In genomic region chr9:96449844-96450612, GRCh38 we compare ENCODE assay signal across 1 cellular context.
TF ChIP-seq lines count a peak whose summit lies in the region.

HABP4 (plus strand) TSS chr9:96450169; CDS start chr9:96450280, 111 bp downstream.

TF ChIP-seq in HepG2, 621 proteins besides CTCF, POLR2A, EP300 and RAD21 (continued from another document):
- TF ChIP-seq ZNF687 (CRISPR knock-in tag; IDR thresholded peaks at IDR 0.05) (0 out of 2 replicates have a peak, but pooled peaks have one; percentile 45), TEAD3 (CRISPR knock-in tag; optimal IDR thresholded peaks at IDR 0.05; ENCODE audit: borderline replicate concordance) (no peak), ZNF326 (CRISPR knock-in tag; IDR thresholded peaks at IDR 0.05; ENCODE audit: borderline replicate concordance) (no peak), ZNF598 (CRISPR knock-in tag; IDR thresholded peaks at IDR 0.05; ENCODE audit: borderline replicate concordance) (no peak), ZNF83 (CRISPR knock-in tag; IDR thresholded peaks at IDR 0.05; ENCODE audit: borderline replicate concordance) (no peak), POLR2AphosphoS5 (IDR thresholded peaks at IDR 0.05; ENCODE audit: low read depth, low read length) (peak; percentile 29; the same call in 1 of the 2 replicates), ATF6 (CRISPR knock-in tag; conservative IDR thresholded peaks at IDR 0.05) (no peak), FUBP1 (CRISPR knock-in tag; IDR thresholded peaks at IDR 0.05; ENCODE audit: borderline replicate concordance) (no peak), CREB1 (IDR thresholded peaks at IDR 0.05) (peak; percentile 88), CREB1 (CRISPR knock-in tag; IDR thresholded peaks at IDR 0.05) (peak; percentile 75), ZNF777 (CRISPR knock-in tag; IDR thresholded peaks at IDR 0.05) (peak; percentile 34; the same call in 1 of the 2 replicates), PPARG (CRISPR knock-in tag; conservative IDR thresholded peaks at IDR 0.05) (no peak), ZNF451 (CRISPR knock-in tag; IDR thresholded peaks at IDR 0.05) (0 out of 2 replicates have a peak, but pooled peaks have one; percentile 17), ZNF281 (CRISPR knock-in tag; IDR thresholded peaks at IDR 0.05; ENCODE audit: borderline replicate concordance) (no peak), MED1 (CRISPR knock-in tag; IDR thresholded peaks at IDR 0.05) (no peak), ATF7-NPFF (CRISPR knock-in tag; IDR thresholded peaks at IDR 0.05; ENCODE audit: low read depth) (no peak), TEF (CRISPR knock-in tag; IDR thresholded peaks at IDR 0.05) (no peak), HNRNPH1 (optimal IDR thresholded peaks at IDR 0.05; ENCODE audit: low read depth, low read length) (no peak), ZNF616 (CRISPR knock-in tag; IDR thresholded peaks at IDR 0.05; ENCODE audit: low read depth) (no peak), POGK (CRISPR knock-in tag; conservative IDR thresholded peaks at IDR 0.05) (no peak), LRRFIP1 (CRISPR knock-in tag; conservative IDR thresholded peaks at IDR 0.05) (no peak), CSRNP1 (CRISPR knock-in tag; IDR thresholded peaks at IDR 0.05) (0 out of 2 replicates have a peak, but pooled peaks have one; percentile 53), NR2F6 (IDR thresholded peaks at IDR 0.05) (no peak), NR2F6 (CRISPR knock-in tag; IDR thresholded peaks at IDR 0.05) (no peak), ZNF12 (CRISPR knock-in tag; IDR thresholded peaks at IDR 0.05) (no peak), SP5 (CRISPR knock-in tag; IDR thresholded peaks at IDR 0.05; ENCODE audit: borderline replicate concordance, low read depth) (no peak), TBX2 (CRISPR knock-in tag; IDR thresholded peaks at IDR 0.05; ENCODE audit: borderline replicate concordance) (0 out of 2 replicates have a peak, but pooled peaks have one; percentile 7), MTF2 (CRISPR knock-in tag; IDR thresholded peaks at IDR 0.05; ENCODE audit: borderline replicate concordance) (no peak), HES4 (CRISPR knock-in tag; IDR thresholded peaks at IDR 0.05; ENCODE audit: borderline replicate concordance) (0 out of 2 replicates have a peak, but pooled peaks have one; percentile 49), ZHX1 (CRISPR knock-in tag; IDR thresholded peaks at IDR 0.05; ENCODE audit: low read depth) (no peak), ZNF224 (CRISPR knock-in tag; IDR thresholded peaks at IDR 0.05) (no peak), ARNT2 (CRISPR knock-in tag; IDR thresholded peaks at IDR 0.05; ENCODE audit: low read depth) (peak; percentile 33; the same call in 1 of the 2 replicates), PBX3 (CRISPR knock-in tag; IDR thresholded peaks at IDR 0.05; ENCODE audit: borderline replicate concordance) (no peak), CREBL2 (CRISPR knock-in tag; IDR thresholded peaks at IDR 0.05; ENCODE audit: borderline replicate concordance) (no peak)
